Comparison of ENCODE assay signal across 9 cellular contexts in genomic region chr2:190637331-190637734, GRCh38. TPM values are rescaled to one million over a fixed set of nuclear protein-coding genes. Genes with fewer than 3 reads are reported as not detected.
DNase-seq lines count a peak whose midpoint lies in the region; ATAC-seq and TF ChIP-seq lines count a peak whose summit lies in the region.
"Had no signal": no experiment of that assay in that cellular context is flagged by ENCODE, and none has a peak within 500 bp of the region (broad histone marks: within the 10 kb centered on the region; RNA-seq: fewer than 3 reads in every experiment).

No MANE protein-coding gene starts in this region.

- intact Hi-C loops in activated B cell treated with CpG ODN at 0.5 μM for 24 hours (cut with micrococcal nuclease): no loop called here
- intact Hi-C loops in heart right ventricle (cut with DNase I): no loop called here

- H3K27ac ChIP-seq in heart right ventricle: peak overlapping the region in 8 of 10 donors; percentile 26 to 74 (median 54)
- peak overlapping the region; percentile 34 for H3K27ac ChIP-seq in skeletal muscle tissue (ENCODE audit: low read depth, low read length)
- no peak overlapping the region for H3K27ac ChIP-seq in RWPE1

- H3K9ac ChIP-seq in skeletal muscle tissue (ENCODE audit: low read depth in 1 of 3, low read length in 3 of 3): peak overlapping the region in 1 of 3 donors; percentile 40

- H3K9me3 ChIP-seq in heart right ventricle (no peaks in the 10 kb centered on the region), skeletal muscle tissue (ENCODE audit: control insufficient read depth in 3 of 3, low read length in 3 of 3) (no peaks in the 10 kb centered on the region)

- no peaks in the 10 kb centered on the region for H3K27me3 ChIP-seq in heart right ventricle
- H3K27me3 ChIP-seq in skeletal muscle tissue (ENCODE audit: control insufficient read depth in 3 of 3, insufficient read depth in 3 of 3, low read length in 3 of 3): no peaks in the 10 kb centered on the region

- H3K9me3 Mint-ChIP-seq in activated B cell treated with CpG ODN at 0.5 μM for 24 hours: no peaks in the 10 kb centered on the region

- TF ChIP-seq CTCF in activated B cell treated with CpG ODN at 0.5 μM for 24 hours (IDR thresholded peaks at IDR 0.05) (no peak), heart right ventricle (IDR thresholded peaks at IDR 0.05) (no peak), RWPE1 (conservative IDR thresholded peaks at IDR 0.05; ENCODE audit: low read depth) (no peak)

- H3K4me3 Mint-ChIP-seq in activated B cell treated with CpG ODN at 0.5 μM for 24 hours: no peak overlapping the region
- H3K4me3 Mint-ChIP-seq: activated naive CD8-positive, alpha-beta T cell had no signal

- no peak overlapping the region for H3K4me3 ChIP-seq in heart right ventricle
- no peak overlapping the region for H3K4me3 ChIP-seq in skeletal muscle tissue (ENCODE audit: low read length in 3 of 3)

- no peaks in the 10 kb centered on the region for H3K36me3 Mint-ChIP-seq in activated B cell treated with CpG ODN at 0.5 μM for 24 hours (ENCODE audit: low read depth)
- H3K36me3 Mint-ChIP-seq: activated naive CD8-positive, alpha-beta T cell had no signal

- DNase-seq in activated B cell treated with CpG ODN at 0.5 μM for 24 hours: no peak
- no peak for DNase-seq in heart right ventricle
- DNase-seq in NCI-H187 treated with DMSO at 0.1 percent for 48 hours (lab: John Stamatoyannopoulos, UW): no peak
- DNase-seq in RWPE1 (ENCODE audit: low spot score): no peak
- no peak for DNase-seq in NCI-H1694 treated with DMSO at 0.1 percent for 48 hours (lab: John Stamatoyannopoulos, UW)
- DNase-seq in UCSD-AML1 (lab: John Stamatoyannopoulos, UW; ENCODE audit: unreplicated experiment): no peak

- CTCF ChIA-PET in activated B cell treated with CpG ODN at 0.5 μM for 24 hours (lab: Charles Lee) (interaction anchor here (4.0 kb wide), 1 partner anchor 43 kb away, joined by 12 read pairs; no protein-coding TSS in a partner anchor), RWPE1 (lab: Yijun Ruan, JAX) (no interaction called here)

- peaks cover 7 to 39% (median 14%) of the 10 kb centered on the region in 9 donors for H3K4me1 ChIP-seq in heart right ventricle
- H3K4me1 ChIP-seq in skeletal muscle tissue (ENCODE audit: control insufficient read depth in 3 of 3, insufficient read depth in 3 of 3, low read length in 3 of 3): peaks cover 0 to 11% (median 0%) of the 10 kb centered on the region in 3 donors

- WGBS in heart right ventricle, 2 donors: 38 to 39% methylated on average over 1 of the region's 1 CpG

- ATAC-seq in GM21367 (IDR thresholded peaks at IDR 0.05; ENCODE audit: unreplicated experiment) (peak; percentile 49), activated B cell treated with CpG ODN at 0.5 μM for 24 hours (ENCODE audit: low read depth) (peak; percentile 28), heart right ventricle (peak in 6 of 8 donors; percentile 49 to 72 (median 58))

- no peaks in the 10 kb centered on the region for H3K36me3 ChIP-seq in heart right ventricle
- no peaks in the 10 kb centered on the region for H3K36me3 ChIP-seq in skeletal muscle tissue (ENCODE audit: control insufficient read depth in 3 of 3, insufficient read depth in 3 of 3, low read length in 3 of 3)

- no peaks in the 10 kb centered on the region for H3K27me3 Mint-ChIP-seq in activated B cell treated with CpG ODN at 0.5 μM for 24 hours
- H3K27me3 Mint-ChIP-seq: activated naive CD8-positive, alpha-beta T cell had no signal

- POLR2A ChIA-PET in activated B cell treated with CpG ODN at 0.5 μM for 24 hours (lab: Charles Lee) (interaction anchor here (0.5 kb wide), 1 partner anchor 11 kb away, joined by 17 read pairs; the partner anchor contains the start of gene NAB1), RWPE1 (lab: Yijun Ruan, JAX; ENCODE audit: low non-redundant PET) (no interaction called here)

- peaks cover 8% of the 10 kb centered on the region for H3K4me1 Mint-ChIP-seq in activated B cell treated with CpG ODN at 0.5 μM for 24 hours

- H3K27ac Mint-ChIP-seq in activated B cell treated with CpG ODN at 0.5 μM for 24 hours: no peak overlapping the region
- H3K27ac Mint-ChIP-seq: activated naive CD8-positive, alpha-beta T cell had no signal

RNA-seq across cellular contexts. Expression of gene NAB1, which starts 11.6 kb away (rescaled TPM):
- total RNA-seq in activated B cell treated with CpG ODN at 0.5 μM for 24 hours (26.9 and 31.3 TPM in 2 replicates), heart right ventricle (10 to 100 TPM; 22.7 to 41.5 (median 28.4) TPM), skeletal muscle tissue (128 TPM)
- polyA plus RNA-seq in heart right ventricle: 10 to 100 TPM in 1 of 2 donors, 1 to 10 TPM in 1; 9.3 to 18.9 TPM
